Comparison of ENCODE assay signal across 15 cellular contexts in the genomic region with DNA sequence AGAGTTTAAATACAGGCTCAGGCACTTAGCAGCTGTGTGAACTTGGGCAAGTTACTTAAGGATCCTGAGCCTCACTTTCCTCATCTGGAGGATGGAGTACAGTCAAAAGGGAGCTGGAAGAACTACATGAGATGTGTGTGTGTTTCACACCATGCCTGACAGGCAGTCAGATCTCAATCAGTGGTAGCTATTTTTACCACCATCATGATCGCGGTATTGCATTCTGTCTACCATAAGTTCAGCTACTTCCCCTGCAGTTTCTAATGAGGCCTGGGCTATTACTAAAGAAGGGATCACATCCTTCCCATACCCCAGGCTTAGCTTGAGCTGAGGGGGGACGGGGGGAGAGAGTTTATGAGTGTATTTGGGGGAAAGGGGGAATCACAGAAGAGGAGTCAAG. TPM values are rescaled to one million over a fixed set of nuclear protein-coding genes. Genes with fewer than 3 reads are reported as not detected.
"Had no signal": no experiment of that assay in that cellular context is flagged by ENCODE, and none has a peak within 500 bp of the region (broad histone marks: within the 10 kb centered on the region; RNA-seq: fewer than 3 reads in every experiment).

No MANE protein-coding gene starts in this region.

- H3K36me3 ChIP-seq: esophagus squamous epithelium had no signal

- H3K27me3 ChIP-seq: esophagus squamous epithelium had no signal

- H3K27ac Mint-ChIP-seq: activated CD8-positive, alpha-beta T cell treated with anti-CD3 and anti-CD28 coated beads, Interleukin-2, amount 10 ng/mL, durations not matched to agents 7 days and 5 days had no signal

- H3K9me3 Mint-ChIP-seq: activated T-helper 1 cell treated with anti-CD3 and anti-CD28 coated beads, Interleukin-12 subunit alpha, Interleukin-12 subunit beta, Interleukin-2, Interleukin-4 antibody, amounts not matched to agents 30 ng/mL and 10 ng/mL and 1 ng/mL, durations not matched to agents 14 hours and 24 hours and 36 hours; stimulated activated naive CD8-positive, alpha-beta T cell treated with anti-CD3 and anti-CD28 coated beads, Interleukin-15, amount 100 ng/mL, for 72 hours; WTC11 had no signal

- H3K27me3 Mint-ChIP-seq: stimulated activated naive CD8-positive, alpha-beta T cell treated with anti-CD3 and anti-CD28 coated beads, Interleukin-15, amount 100 ng/mL, for 72 hours had no signal

- H3K4me3 Mint-ChIP-seq: activated CD8-positive, alpha-beta T cell treated with anti-CD3 and anti-CD28 coated beads, Interleukin-2, amount 10 ng/mL, durations not matched to agents 7 days and 5 days; activated T-helper 1 cell treated with anti-CD3 and anti-CD28 coated beads, Interleukin-12 subunit alpha, Interleukin-12 subunit beta, Interleukin-2, Interleukin-4 antibody, amounts not matched to agents 30 ng/mL and 10 ng/mL and 1 ng/mL, durations not matched to agents 14 hours and 24 hours and 36 hours; stimulated activated naive CD8-positive, alpha-beta T cell treated with anti-CD3 and anti-CD28 coated beads, Interleukin-15, amount 100 ng/mL, for 72 hours; WTC11 had no signal

- H3K9me3 ChIP-seq: esophagus squamous epithelium had no signal

- H3K27ac ChIP-seq: esophagus squamous epithelium had no signal

- H3K4me1 Mint-ChIP-seq: stimulated activated naive CD8-positive, alpha-beta T cell treated with anti-CD3 and anti-CD28 coated beads, Interleukin-15, amount 100 ng/mL, for 72 hours had no signal

- H3K4me3 ChIP-seq: esophagus squamous epithelium, lung had no signal

- H3K36me3 Mint-ChIP-seq: WTC11 had no signal

- DNase-seq: activated CD4-positive, alpha-beta T cell treated with anti-CD3 and anti-CD28 coated beads for 48 hours; activated CD8-positive, alpha-beta memory T cell treated with anti-CD3 and anti-CD28 coated beads, Interleukin-2, amount 50 U/mL, for 48 hours; activated CD8-positive, alpha-beta T cell treated with anti-CD3 and anti-CD28 coated beads, Interleukin-2, amount 10 ng/mL, durations not matched to agents 7 days and 5 days; activated naive CD4-positive, alpha-beta T cell; cerebellar nuclear complex; esophagus squamous epithelium; foreskin fibroblast; left colon; stimulated activated CD4-positive, alpha-beta T cell treated with anti-CD3 and anti-CD28 coated beads, Interleukin-4, amount 100 ng/mL, for 24 hours; T-helper 9 cell had no signal

RNA-seq across cellular contexts. Expression of gene AQP6, which starts 7.0 kb away (rescaled TPM):
- total RNA-seq: activated CD8-positive, alpha-beta T cell treated with anti-CD3 and anti-CD28 coated beads, Interleukin-2, amount 10 ng/mL, durations not matched to agents 7 days and 5 days; activated T-helper 1 cell treated with anti-CD3 and anti-CD28 coated beads, Interleukin-12 subunit alpha, Interleukin-12 subunit beta, Interleukin-2, Interleukin-4 antibody, amounts not matched to agents 30 ng/mL and 10 ng/mL and 1 ng/mL, durations not matched to agents 14 hours and 24 hours and 36 hours; dermis microvascular lymphatic vessel endothelial cell; esophagus squamous epithelium; left colon had no signal

RNA-seq across cellular contexts. Expression of gene AQP5, which starts 18.1 kb away (rescaled TPM):
- total RNA-seq: activated CD8-positive, alpha-beta T cell treated with anti-CD3 and anti-CD28 coated beads, Interleukin-2, amount 10 ng/mL, durations not matched to agents 7 days and 5 days; activated T-helper 1 cell treated with anti-CD3 and anti-CD28 coated beads, Interleukin-12 subunit alpha, Interleukin-12 subunit beta, Interleukin-2, Interleukin-4 antibody, amounts not matched to agents 30 ng/mL and 10 ng/mL and 1 ng/mL, durations not matched to agents 14 hours and 24 hours and 36 hours; left colon had no signal

RNA-seq across cellular contexts. Expression of gene AQP2, which starts 29.3 kb away (rescaled TPM):
- total RNA-seq: activated CD8-positive, alpha-beta T cell treated with anti-CD3 and anti-CD28 coated beads, Interleukin-2, amount 10 ng/mL, durations not matched to agents 7 days and 5 days; activated T-helper 1 cell treated with anti-CD3 and anti-CD28 coated beads, Interleukin-12 subunit alpha, Interleukin-12 subunit beta, Interleukin-2, Interleukin-4 antibody, amounts not matched to agents 30 ng/mL and 10 ng/mL and 1 ng/mL, durations not matched to agents 14 hours and 24 hours and 36 hours; dermis microvascular lymphatic vessel endothelial cell; esophagus squamous epithelium; left colon; lung; WTC11 had no signal
